33 cellular contexts compared by ENCODE assay signal in the genomic region with DNA sequence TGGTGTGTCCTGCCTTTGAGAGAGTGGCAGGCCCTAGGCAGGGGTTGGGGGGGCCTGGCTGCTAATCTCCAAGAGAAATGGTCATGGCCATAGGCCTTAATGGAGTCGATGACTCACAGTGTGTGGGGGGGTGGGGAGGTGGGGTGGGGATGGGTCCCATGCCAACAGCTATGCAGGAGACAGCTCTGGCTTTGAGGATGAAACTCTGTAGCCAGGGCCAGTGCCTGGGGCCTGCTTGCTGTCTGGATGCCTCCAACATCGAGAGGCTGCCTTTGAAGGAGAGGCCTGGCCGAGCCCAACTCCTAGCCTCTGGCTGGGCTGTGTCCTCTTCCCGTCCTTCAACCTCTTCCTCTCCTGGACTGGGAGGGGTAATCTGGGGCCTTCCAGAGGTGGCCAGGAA. TPM values are rescaled to one million over a fixed set of nuclear protein-coding genes. Genes with fewer than 3 reads are reported as not detected.
DNase-seq lines count a peak whose midpoint lies in the region; ATAC-seq, FAIRE-seq and TF ChIP-seq lines count a peak whose summit lies in the region.
"Had no signal": no experiment of that assay in that cellular context is flagged by ENCODE, and none has a peak within 500 bp of the region (broad histone marks: within the 10 kb centered on the region; RNA-seq: fewer than 3 reads in every experiment).

No MANE protein-coding gene starts in this region.

- intact Hi-C loops in K562 (cut with micrococcal nuclease) = no loop called here

- H3K4me1 ChIP-seq in BE2C (peaks cover 27% of the 10 kb centered on the region), K562 (replicated peaks in 1 of 2; ENCODE audit: control insufficient read depth in 2 of 2, insufficient read depth in 2 of 2, low read length in 2 of 2) (no peaks in the 10 kb centered on the region; a peak in 1 of 5 replicates), muscle layer of colon (ENCODE audit: insufficient read depth, low read length) (peaks cover 26% of the 10 kb centered on the region), Peyer's patch (no peaks in the 10 kb centered on the region)

- H3K36me3 ChIP-seq in BE2C = no peaks in the 10 kb centered on the region
- H3K36me3 ChIP-seq in K562 (ENCODE audit: control insufficient read depth, insufficient read depth, low read length) = no peaks in the 10 kb centered on the region
- no peaks in the 10 kb centered on the region for H3K36me3 ChIP-seq in muscle layer of colon (ENCODE audit: insufficient read depth, low read length)
- no peaks in the 10 kb centered on the region for H3K36me3 ChIP-seq in Peyer's patch
- H3K36me3 ChIP-seq: lower lobe of right lung, SJCRH30, stomach, thyroid gland had no signal

- H3K4me3 Mint-ChIP-seq in activated CD8-positive, alpha-beta memory T cell treated with anti-CD3 and anti-CD28 coated beads, Interleukin-2, amount 10 ng/mL, durations not matched to agents 7 days and 5 days = no peak overlapping the region
- no peak overlapping the region for H3K4me3 Mint-ChIP-seq in stimulated activated memory B cell treated with anti-CD40 and anti-IgM and Interleukin-4, amounts not matched to agents 10 μg/mL and 1 μg/mL and 100 μg/mL, for 72 hours
- H3K4me3 Mint-ChIP-seq: CD4-positive, alpha-beta memory T cell; natural killer cell treated with Interleukin-12 subunit alpha and Interleukin-12 subunit beta and Interleukin-15 and Interleukin-18, amount 100 ng/mL, for 72 hours had no signal

- POLR2A ChIA-PET in K562 (lab: Yijun Ruan, JAX) = interaction anchor here (1.2 kb wide), 1 partner anchor 26 kb away, joined by 3 read pairs; no protein-coding TSS in a partner anchor

- TF ChIP-seq POLR2A in K562 (conservative IDR thresholded peaks at IDR 0.05) = no peak
- TF ChIP-seq POLR2A in Peyer's patch (IDR thresholded peaks at IDR 0.05) = no peak

- CTCF ChIA-PET in K562 (lab: Yijun Ruan, JAX; ENCODE audit: low intra/inter-chr PET ratio) = no interaction called here
- CTCF ChIA-PET in activated CD8-positive, alpha-beta memory T cell treated with anti-CD3 and anti-CD28 coated beads, Interleukin-2, amount 10 ng/mL, durations not matched to agents 7 days and 5 days (lab: Charles Lee) = no interaction called here

- FAIRE-seq in K562 (lab: Jason Lieb, UNC) = no peak
- FAIRE-seq: D721Med, GM18507, kidney, small intestine had no signal

- no peak overlapping the region for H2AFZ ChIP-seq in K562 (ENCODE audit: low read depth, low read length)

- H3K79me2 ChIP-seq in K562 (ENCODE audit: control insufficient read depth, insufficient read depth, low read length) = no peaks in the 10 kb centered on the region

- peaks cover 1% of the 10 kb centered on the region for H3K36me3 Mint-ChIP-seq in activated CD8-positive, alpha-beta memory T cell treated with anti-CD3 and anti-CD28 coated beads, Interleukin-2, amount 10 ng/mL, durations not matched to agents 7 days and 5 days
- H3K36me3 Mint-ChIP-seq in stimulated activated memory B cell treated with anti-CD40 and anti-IgM and Interleukin-4, amounts not matched to agents 10 μg/mL and 1 μg/mL and 100 μg/mL, for 72 hours = no peaks in the 10 kb centered on the region
- H3K36me3 Mint-ChIP-seq: CD4-positive, alpha-beta memory T cell; natural killer cell treated with Interleukin-12 subunit alpha and Interleukin-12 subunit beta and Interleukin-15 and Interleukin-18, amount 100 ng/mL, for 72 hours had no signal

- no peak for TF ChIP-seq CTCF in BE2C (IDR thresholded peaks at IDR 0.05; ENCODE audit: low read depth, low read length)
- TF ChIP-seq CTCF in K562 (IDR thresholded peaks at IDR 0.05 in 2 of 3, conservative IDR thresholded peaks at IDR 0.05 in 1 of 3; ENCODE audit: insufficient read depth in 2 of 3, low read depth in 1 of 3, low read length in 3 of 3) = no peak
- no peak for TF ChIP-seq CTCF in Peyer's patch (IDR thresholded peaks at IDR 0.05)

- no peaks in the 10 kb centered on the region for H3K9me1 ChIP-seq in K562 (ENCODE audit: control insufficient read depth, insufficient read depth, low read length)

- BruUV-seq in K562 (replicated peaks; lab: Mats Ljungman, UMichigan) = no TSS peak

- no peaks in the 10 kb centered on the region for H3K4me1 Mint-ChIP-seq in activated CD8-positive, alpha-beta memory T cell treated with anti-CD3 and anti-CD28 coated beads, Interleukin-2, amount 10 ng/mL, durations not matched to agents 7 days and 5 days
- H3K4me1 Mint-ChIP-seq in stimulated activated memory B cell treated with anti-CD40 and anti-IgM and Interleukin-4, amounts not matched to agents 10 μg/mL and 1 μg/mL and 100 μg/mL, for 72 hours = no peaks in the 10 kb centered on the region

- no peak for TF ChIP-seq EP300 in K562 (IDR thresholded peaks at IDR 0.05; ENCODE audit: low read length)

- H3K9me3 ChIP-seq in BE2C (no peaks in the 10 kb centered on the region), K562 (replicated peaks; ENCODE audit: control insufficient read depth, insufficient read depth, low read depth, low read length) (0 out of 2 replicates have a peak, but pooled peaks cover 1% of the 10 kb centered on the region), muscle layer of colon (ENCODE audit: low read length) (peaks cover 8% of the 10 kb centered on the region), Peyer's patch (peaks cover 0 to 8% (median 0%) of the 10 kb centered on the region in 4 donors)
- H3K9me3 ChIP-seq: lower lobe of right lung, SJCRH30, thyroid gland had no signal

- WGBS in K562 (ENCODE audit: insufficient coverage, low coverage, missing lambda C conversion rate) = 5% methylated on average over 4 of the region's 4 CpGs

- H3K27me3 ChIP-seq in BE2C (no peaks in the 10 kb centered on the region), K562 (ENCODE audit: control insufficient read depth in 2 of 2, insufficient read depth in 2 of 2, low read length in 2 of 2) (peaks cover 2 to 21% of the 10 kb centered on the region in 2 experiments; a peak in 2 of 5 replicates), muscle layer of colon (ENCODE audit: control insufficient read depth in 1 of 2, insufficient read depth in 2 of 2, low read length in 2 of 2) (no peaks in the 10 kb centered on the region), Peyer's patch (no peaks in the 10 kb centered on the region)
- H3K27me3 ChIP-seq: thyroid gland had no signal

- TF ChIP-seq RAD21 in K562 (CRISPR knock-in tag; conservative IDR thresholded peaks at IDR 0.05 in 1 of 2, IDR thresholded peaks at IDR 0.05 in 1 of 2) = no peak

- peaks cover 9% of the 10 kb centered on the region for H3K27me3 Mint-ChIP-seq in activated CD8-positive, alpha-beta memory T cell treated with anti-CD3 and anti-CD28 coated beads, Interleukin-2, amount 10 ng/mL, durations not matched to agents 7 days and 5 days
- H3K27me3 Mint-ChIP-seq in stimulated activated memory B cell treated with anti-CD40 and anti-IgM and Interleukin-4, amounts not matched to agents 10 μg/mL and 1 μg/mL and 100 μg/mL, for 72 hours = peaks cover 50% of the 10 kb centered on the region
- H3K27me3 Mint-ChIP-seq: CD4-positive, alpha-beta memory T cell had no signal

- DNase-seq in BE2C (peak; percentile 75), NCI-H226 (peak; percentile 58), K562 (ENCODE audit: extremely low read depth in 1 of 4, low spot score in 3 of 4) (no peak), HuH-7 (ENCODE audit: low spot score) (no peak), Peyer's patch (no peak)
- no peak for DNase-seq in activated CD8-positive, alpha-beta memory T cell treated with anti-CD3 and anti-CD28 coated beads, Interleukin-2, amount 10 ng/mL, durations not matched to agents 7 days and 5 days
- DNase-seq: activated CD4-positive, alpha-beta T cell treated with anti-CD3 and anti-CD28 coated beads for 48 hours; activated CD8-positive, alpha-beta memory T cell treated with anti-CD3 and anti-CD28 coated beads for 24 hours; activated effector memory CD4-positive, alpha-beta T cell treated with Interleukin-2 at 50 U/mL for 16 hours; CD4-positive, alpha-beta memory T cell; effector memory CD4-positive, alpha-beta T cell; glutamatergic neuron; lower lobe of right lung; mucosa of descending colon; NCI-H1105; NCI-H1930; NCI-H69; SJCRH30; small intestine; stimulated activated CD4-positive, alpha-beta T cell treated with anti-CD3 and anti-CD28 coated beads, Interleukin-2, amount 100 ng/mL, for 24 hours; stimulated activated CD8-positive, alpha-beta memory T cell treated with anti-CD3 and anti-CD28 coated beads, Interleukin-4, amount 100 ng/mL, for 48 hours; stomach; T1000; thyroid gland had no signal

- no peak overlapping the region for H3K9ac ChIP-seq in K562 (ENCODE audit: insufficient read depth in 1 of 2, low read depth in 2 of 2, low read length in 2 of 2)
- H3K9ac ChIP-seq in muscle layer of colon (ENCODE audit: low read length) = no peak overlapping the region

- H3K27ac Mint-ChIP-seq in activated CD8-positive, alpha-beta memory T cell treated with anti-CD3 and anti-CD28 coated beads, Interleukin-2, amount 10 ng/mL, durations not matched to agents 7 days and 5 days = no peak overlapping the region
- no peak overlapping the region for H3K27ac Mint-ChIP-seq in stimulated activated memory B cell treated with anti-CD40 and anti-IgM and Interleukin-4, amounts not matched to agents 10 μg/mL and 1 μg/mL and 100 μg/mL, for 72 hours
- H3K27ac Mint-ChIP-seq: natural killer cell treated with Interleukin-12 subunit alpha and Interleukin-12 subunit beta and Interleukin-15 and Interleukin-18, amount 100 ng/mL, for 72 hours had no signal

- in situ Hi-C loops in K562 (cut with MboI) = no loop called here

- peaks cover 6% of the 10 kb centered on the region for H3K9me3 Mint-ChIP-seq in activated CD8-positive, alpha-beta memory T cell treated with anti-CD3 and anti-CD28 coated beads, Interleukin-2, amount 10 ng/mL, durations not matched to agents 7 days and 5 days (ENCODE audit: low read depth)
- H3K9me3 Mint-ChIP-seq in stimulated activated memory B cell treated with anti-CD40 and anti-IgM and Interleukin-4, amounts not matched to agents 10 μg/mL and 1 μg/mL and 100 μg/mL, for 72 hours = peaks cover 7% of the 10 kb centered on the region
- H3K9me3 Mint-ChIP-seq: activated naive CD4-positive, alpha-beta T cell treated with anti-CD3 and anti-CD28 coated beads, Interleukin-2, amount 50 U/mL, for 72 hours; natural killer cell treated with Interleukin-12 subunit alpha and Interleukin-12 subunit beta and Interleukin-15 and Interleukin-18, amount 100 ng/mL, for 72 hours had no signal

- no peaks in the 10 kb centered on the region for H4K20me1 ChIP-seq in K562 (replicated peaks; ENCODE audit: control insufficient read depth, insufficient read depth, low read length)

- no peak overlapping the region for H3K4me2 ChIP-seq in K562 (ENCODE audit: insufficient read depth, low read length)

- H3K27ac ChIP-seq in K562 (ENCODE audit: extremely low read depth, low read depth, low read length) (no peak overlapping the region), muscle layer of colon (ENCODE audit: low read depth, low read length) (peak overlapping the region; percentile 67), Peyer's patch (no peak overlapping the region)
- H3K27ac ChIP-seq: coronary artery, epithelial cell of prostate, lower lobe of right lung, SJCRH30, stomach, thyroid gland had no signal

- H3K4me3 ChIP-seq in BE2C (ENCODE audit: low read depth, low read length) (no peak overlapping the region), K562 (no peak overlapping the region), muscle layer of colon (ENCODE audit: low read depth in 1 of 2, low read length in 2 of 2) (no peak overlapping the region), Peyer's patch (no peak overlapping the region)
- H3K4me3 ChIP-seq: coronary artery, lower lobe of right lung, mucosa of descending colon, SJCRH30, stomach, thyroid gland had no signal

- ATAC-seq in K562 = no peak
- ATAC-seq in activated CD8-positive, alpha-beta memory T cell treated with anti-CD3 and anti-CD28 coated beads, Interleukin-2, amount 10 ng/mL, durations not matched to agents 7 days and 5 days = no peak
- no peak for ATAC-seq in stimulated activated memory B cell treated with anti-CD40 and anti-IgM and Interleukin-4, amounts not matched to agents 10 μg/mL and 1 μg/mL and 100 μg/mL, for 72 hours
- ATAC-seq: activated naive CD4-positive, alpha-beta T cell treated with anti-CD3 and anti-CD28 coated beads, Interleukin-2, amount 50 U/mL, for 72 hours; lower lobe of right lung; mucosa of descending colon; natural killer cell treated with Interleukin-12 subunit alpha and Interleukin-12 subunit beta and Interleukin-15 and Interleukin-18, amount 100 ng/mL, for 72 hours had no signal

RNA-seq across cellular contexts. Expression of gene TSPAN18, which starts 23.9 kb away (rescaled TPM):
- polyA plus RNA-seq in BE2C (2012; ENCODE audit: insufficient read depth, insufficient read length, low read depth) = 12.5 TPM
- total RNA-seq in K562 (2011; cell fraction: chromatin; rRNA removed; ENCODE audit: low replicate concordance) = 0.25 TPM in 1 of 2 replicates, not detected in the other
- total RNA-seq in K562 (2011; cell fraction: nucleolus; rRNA removed) = not detected in 2 replicates
- not detected in 2 replicates for total RNA-seq in K562 (2011; cell fraction: nucleoplasm; rRNA removed)
- total RNA-seq in K562 (2014; rRNA removed) = 0.20 TPM in 1 of 2 replicates, not detected in the other
- total RNA-seq in K562 (2014; rRNA removed; fragmentation: Illumina TruSeq; extraction: Trizol) = 0.10 and 0.22 TPM in 2 replicates
- 0.22 and 0.26 TPM in 2 replicates for total RNA-seq in K562 (2015; rRNA removed; fragmentation: Illumina TruSeq; extraction: Trizol)
- 0.35 and 0.60 TPM in 2 replicates for total RNA-seq in K562 (2021)
- 0.12 TPM in 1 of 2 replicates, not detected in the other for polyA plus RNA-seq in K562 (2011; rRNA removed)
- polyA plus RNA-seq in K562 (2011; cell fraction: cytosol; rRNA removed) = 0.01 and 0.06 TPM in 2 replicates
- 0.10 and 0.14 TPM in 2 replicates for polyA plus RNA-seq in K562 (2011; cell fraction: nucleus; rRNA removed)
- 0.79 and 2.3 TPM in 2 replicates for polyA plus RNA-seq in K562 (2012)
- polyA plus RNA-seq in K562 (2014; fragmentation: Illumina TruSeq; extraction: Trizol) = 0.34 and 0.61 TPM in 2 replicates
- polyA plus RNA-seq in K562 (2014; fragmentation: Nextera tagmentation; extraction: Ambion mirVana) = not detected
- polyA plus RNA-seq in K562 (2014; rRNA removed) = 0.17 and 0.59 TPM in 2 replicates
- polyA minus RNA-seq in K562 (2011; rRNA and poly(A)+ RNA removed) = not detected in 2 replicates
- not detected in 2 replicates for polyA minus RNA-seq in K562 (2011; cell fraction: cytosol; rRNA and poly(A)+ RNA removed)
- 0.11 TPM in 1 of 2 replicates, not detected in the other for polyA minus RNA-seq in K562 (2011; cell fraction: nucleus; rRNA and poly(A)+ RNA removed)
- 1 to 10 TPM; 3.8 to 6.1 TPM for total RNA-seq in activated CD8-positive, alpha-beta memory T cell treated with anti-CD3 and anti-CD28 coated beads, Interleukin-2, amount 10 ng/mL, durations not matched to agents 7 days and 5 days
- 10 to 100 TPM in 1 of 4 donors, 1 to 10 TPM in 3; 1.1 to 19.8 (median 3.1) TPM for total RNA-seq in Peyer's patch

Comparison
In these comparisons a context has a peak if more than half of its experiments do, and no peak if none do; other contexts are left out.
1. DNase-seq: peak in BE2C (single experiment) and NCI-H226 (single experiment); none in K562 (0 of 4), activated CD8-positive, alpha-beta memory T cell treated with anti-CD3 and anti-CD28 coated beads, Interleukin-2, amount 10 ng/mL, durations not matched to agents 7 days and 5 days (single experiment), HuH-7 (single experiment) and Peyer's patch (0 of 3).